15 cellular contexts compared by ENCODE assay signal in the genomic region with DNA sequence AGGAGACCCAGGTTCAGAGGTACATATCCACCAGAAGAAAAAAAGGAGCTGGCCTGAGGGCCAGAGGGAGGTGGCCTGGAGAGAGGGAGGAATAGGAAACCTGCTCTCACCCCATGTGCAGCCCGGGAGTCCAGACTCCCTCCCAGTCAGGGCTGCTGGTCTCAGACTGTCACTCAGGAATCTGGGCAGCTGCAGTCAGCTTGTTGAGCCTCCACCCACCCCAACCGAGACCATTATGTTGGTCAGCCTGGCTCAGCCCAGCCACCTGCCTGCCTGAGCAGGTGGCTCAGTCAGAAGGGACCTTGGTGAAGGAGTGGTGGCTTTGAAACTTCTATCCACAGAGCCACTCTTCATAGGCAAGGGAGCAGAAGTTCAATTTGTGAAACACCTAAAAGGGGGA. TPM values are rescaled to one million over a fixed set of nuclear protein-coding genes. Genes with fewer than 3 reads are reported as not detected.
DNase-seq lines count a peak whose midpoint lies in the region; ATAC-seq and TF ChIP-seq lines count a peak whose summit lies in the region.
"Had no signal": no experiment of that assay in that cellular context is flagged by ENCODE, and none has a peak within 500 bp of the region (broad histone marks: within the 10 kb centered on the region; RNA-seq: fewer than 3 reads in every experiment).

No MANE protein-coding gene starts in this region.

- no peak for TF ChIP-seq CTCF in OCI-LY3 (IDR thresholded peaks at IDR 0.05; ENCODE audit: low read depth, low read length)
- no peak for TF ChIP-seq CTCF in thyroid gland (IDR thresholded peaks at IDR 0.05)

- peak in 1 of 2 donors; percentile 39 for TF ChIP-seq POLR2A in thyroid gland (IDR thresholded peaks at IDR 0.05)

- WGBS in thyroid gland, 2 donors = 0 to 25% methylated on average over 1 to 2 of the region's 2 CpGs

- H3K27ac ChIP-seq in OCI-LY3 (ENCODE audit: low read length) (0 out of 2 replicates have a peak overlapping the region, but pooled peaks have one; percentile 15), thyroid gland (peak overlapping the region; percentile 73 to 91 (median 75))

- no peak overlapping the region for H3K9ac ChIP-seq in OCI-LY3 (ENCODE audit: low read length)

- H3K4me2 ChIP-seq in OCI-LY3 (ENCODE audit: low read length) = no peak overlapping the region

- H3K79me2 ChIP-seq in OCI-LY3 (ENCODE audit: low read length) = no peaks in the 10 kb centered on the region

- no peak overlapping the region for H2AFZ ChIP-seq in OCI-LY3 (ENCODE audit: low read depth, low read length)

- no peaks in the 10 kb centered on the region for H3K36me3 ChIP-seq in OCI-LY3 (replicated peaks; ENCODE audit: low read depth, low read length)
- no peaks in the 10 kb centered on the region for H3K36me3 ChIP-seq in thyroid gland

- peaks cover 78% of the 10 kb centered on the region for H3K4me1 ChIP-seq in OCI-LY3 (ENCODE audit: low read length)
- peaks cover 70 to 76% of the 10 kb centered on the region in 2 donors for H3K4me1 ChIP-seq in thyroid gland

- intact Hi-C loops in thyroid gland (cut with DNase I) = no loop called here

- ATAC-seq in HG03342 (IDR thresholded peaks at IDR 0.05; ENCODE audit: unreplicated experiment) = no peak
- ATAC-seq: PC-3 had no signal

- H3K4me3 ChIP-seq in OCI-LY3 (ENCODE audit: low read length) = no peak overlapping the region
- H3K4me3 ChIP-seq in thyroid gland (replicated peaks in 1 of 3) = no peak overlapping the region
- H3K4me3 ChIP-seq: lung had no signal

- peak; percentile 33 for DNase-seq in NCI-H2227 (lab: John Stamatoyannopoulos, UW; ENCODE audit: unreplicated experiment)
- DNase-seq in NCI-H2227 treated with DMSO at 0.1 percent for 48 hours (lab: John Stamatoyannopoulos, UW) = no peak
- peak; percentile 50 for DNase-seq in iPS-NIHi11 (ENCODE audit: low spot score)
- peak; percentile 79 to 86 for DNase-seq in thyroid gland
- DNase-seq in AG20443 (ENCODE audit: low spot score) = no peak
- no peak for DNase-seq in superior temporal gyrus (ENCODE audit: extremely low spot score)
- DNase-seq: activated naive CD4-positive, alpha-beta T cell; GOT3; NCI-H1105; PC-3; stimulated activated CD4-positive, alpha-beta T cell treated with anti-CD3 and anti-CD28 coated beads, Interleukin-15, amount 100 ng/mL, for 24 hours; T1000 had no signal

- H3K27me3 ChIP-seq in OCI-LY3 (ENCODE audit: low read depth, low read length) (no peaks in the 10 kb centered on the region), thyroid gland (no peaks in the 10 kb centered on the region)

- H4K20me1 ChIP-seq in OCI-LY3 (ENCODE audit: insufficient read depth, low read length) = no peaks in the 10 kb centered on the region

- H3K9me3 ChIP-seq in OCI-LY3 (ENCODE audit: insufficient read depth, low read length) (no peaks in the 10 kb centered on the region), thyroid gland (no peaks in the 10 kb centered on the region)

RNA-seq across cellular contexts. Expression of a gene that starts 53.3 kb away (rescaled TPM):
- 10 to 100 TPM; 15.4 to 75.2 (median 42.3) TPM for total RNA-seq in thyroid gland

Comparison
In these comparisons a context has a peak if more than half of its experiments do, and no peak if none do; other contexts are left out.
1. DNase-seq: peak in NCI-H2227 (single experiment), iPS-NIHi11 (single experiment) and thyroid gland (2 of 2); none in NCI-H2227 treated with DMSO at 0.1 percent for 48 hours (single experiment), AG20443 (single experiment) and superior temporal gyrus (single experiment).